ENCODE assay signal across 6 cellular contexts in the genomic region with DNA sequence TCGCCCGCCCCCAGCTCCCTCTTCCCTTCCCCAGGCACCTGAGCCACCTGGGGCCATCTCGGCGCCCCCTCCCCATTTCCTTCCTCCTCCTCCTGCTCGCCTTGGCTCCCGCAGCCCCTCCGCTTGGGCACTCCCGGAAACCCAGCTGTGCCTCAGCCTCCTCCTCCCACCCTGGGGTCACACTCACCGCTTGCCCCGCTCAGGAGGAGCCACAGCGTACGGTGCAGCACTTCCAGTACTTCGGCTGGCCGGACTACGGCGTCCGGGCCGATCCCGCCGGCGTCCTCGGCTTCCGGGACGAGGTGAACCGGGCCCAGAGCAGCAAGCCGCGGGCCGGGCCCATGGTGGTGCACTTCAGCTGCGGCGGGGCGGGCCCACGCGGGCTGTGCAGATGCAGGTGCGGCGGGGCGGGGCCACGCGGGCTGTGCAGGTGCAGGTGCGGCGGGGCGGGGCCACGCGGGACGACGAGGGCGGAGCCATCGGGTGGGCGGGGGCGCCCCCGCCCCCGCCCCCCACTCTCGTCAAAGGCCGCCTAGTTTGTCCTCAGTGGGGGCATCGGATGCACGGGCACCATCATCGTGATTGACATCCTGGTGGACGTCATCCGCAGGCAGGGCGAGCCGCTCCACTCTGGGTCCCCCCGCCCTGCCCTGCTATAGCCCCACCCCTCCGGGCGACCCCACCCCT. TPM values are rescaled to one million over a fixed set of nuclear protein-coding genes. Genes with fewer than 3 reads are reported as not detected.
DNase-seq lines count a peak whose midpoint lies in the region; ATAC-seq and TF ChIP-seq lines count a peak whose summit lies in the region.

No MANE protein-coding gene starts in this region.

- H3K4me3 ChIP-seq in astrocyte of the spinal cord (ENCODE audit: low read depth, low read length) (peak overlapping the region; percentile 61), neural progenitor cell (peak overlapping the region; percentile 54), aorta (ENCODE audit: low read length in 2 of 2) (peak overlapping the region in 1 of 2 donors; percentile 28)

- H3K27me3 Mint-ChIP-seq in neural progenitor cell (ENCODE audit: insufficient read depth, low read depth) = peaks cover 6% of the 10 kb centered on the region

- no peak overlapping the region for H2AFZ ChIP-seq in neural progenitor cell (replicated peaks)

- H3K79me2 ChIP-seq in neural progenitor cell (ENCODE audit: low read depth) = no peaks in the 10 kb centered on the region

- no peaks in the 10 kb centered on the region for H3K36me3 Mint-ChIP-seq in neural progenitor cell

- H3K27ac ChIP-seq in neural progenitor cell (no peak overlapping the region), aorta (ENCODE audit: low read depth in 1 of 2, low read length in 2 of 2) (no peak overlapping the region)

- H3F3A ChIP-seq in neural progenitor cell (ENCODE audit: low read depth) = peaks cover 24% of the 10 kb centered on the region

- H3K36me3 ChIP-seq in neural progenitor cell (no peaks in the 10 kb centered on the region), aorta (ENCODE audit: control insufficient read depth in 1 of 2, insufficient read depth in 2 of 2, low read length in 1 of 2) (no peaks in the 10 kb centered on the region)

- intact Hi-C loops in aorta (cut with DNase I) = loop anchor here (5.0 to 10.0 kb wide), 2 partner anchors 86 to 164 kb away; a partner anchor contains a TSS

- H3K9me3 ChIP-seq in neural progenitor cell (ENCODE audit: low read depth) (no peaks in the 10 kb centered on the region), aorta (ENCODE audit: control insufficient read depth, low read length) (no peaks in the 10 kb centered on the region)

- no peak overlapping the region for H3K27ac Mint-ChIP-seq in neural progenitor cell

- no peaks in the 10 kb centered on the region for H3K9me3 Mint-ChIP-seq in neural progenitor cell

- H3K4me3 Mint-ChIP-seq in neural progenitor cell = peak overlapping the region; percentile 79

- peaks cover 16% of the 10 kb centered on the region for H3K4me1 Mint-ChIP-seq in neural progenitor cell

- no peak overlapping the region for H3K9ac ChIP-seq in neural progenitor cell

- WGBS in aorta, 2 donors = 4% methylated on average over 43 to 63 of the region's 63 CpGs

- H3K4me2 ChIP-seq in neural progenitor cell = peak overlapping the region; percentile 77

- DNase-seq in COR-L47 (lab: John Stamatoyannopoulos, UW) (peak; percentile 61), NCI-H146 (lab: John Stamatoyannopoulos, UW) (peak; percentile 66), astrocyte of the spinal cord (ENCODE audit: low read depth, low spot score) (no peak), neural progenitor cell (ENCODE audit: low spot score) (peak; percentile 52), A172 (ENCODE audit: low spot score) (no peak), aorta (no peak)

- ATAC-seq in aorta (ENCODE audit: low FRiP score) = no peak

- H3K27me3 ChIP-seq in neural progenitor cell (peaks cover 74% of the 10 kb centered on the region), aorta (ENCODE audit: control insufficient read depth in 1 of 2, insufficient read depth in 2 of 2, low read length in 1 of 2) (no peaks in the 10 kb centered on the region)

- no peaks in the 10 kb centered on the region for H3K4me1 ChIP-seq in neural progenitor cell
- no peaks in the 10 kb centered on the region for H3K4me1 ChIP-seq in aorta (ENCODE audit: control insufficient read depth in 1 of 2, insufficient read depth in 2 of 2, low read length in 2 of 2)

- peaks cover 16% of the 10 kb centered on the region for H4K20me1 ChIP-seq in neural progenitor cell (ENCODE audit: low read depth)

- in situ Hi-C loops in astrocyte of the spinal cord (cut with HindIII; ENCODE audit: low sequenced_read_pairs) = no loop called here

- TF ChIP-seq CTCF in astrocyte of the spinal cord (IDR thresholded peaks at IDR 0.05; ENCODE audit: low read depth, low read length) (no peak), neural progenitor cell (IDR thresholded peaks at IDR 0.05) (no peak)

RNA-seq across cellular contexts. Expression of a gene that starts 5.6 kb away (rescaled TPM):
- total RNA-seq in neural progenitor cell (ENCODE audit: low replicate concordance) (not detected in 2 replicates), aorta (not detected)
- total RNA-seq in A172 (2014; rRNA removed; shearing (Covaris generic)) = not detected in 2 replicates
- polyA plus RNA-seq in aorta = not detected

RNA-seq across cellular contexts. Expression of a gene that starts 47.4 kb away (rescaled TPM):
- total RNA-seq in neural progenitor cell (ENCODE audit: low replicate concordance) (8.0 and 24.0 TPM in 2 replicates), aorta (10 to 100 TPM in 1 of 2 donors, 1 to 10 TPM in 1; 9.3 to 13.6 TPM)
- 8.2 and 10.0 TPM in 2 replicates for total RNA-seq in A172 (2014; rRNA removed; shearing (Covaris generic))
- 10 to 100 TPM in 1 of 2 donors, 1 to 10 TPM in 1; 4.0 to 35.4 TPM for polyA plus RNA-seq in aorta

RNA-seq across cellular contexts. Expression of a gene that starts 48.6 kb away (rescaled TPM):
- total RNA-seq in neural progenitor cell (ENCODE audit: low replicate concordance) (34.1 and 142 TPM in 2 replicates), aorta (10 to 100 TPM; 25.1 to 38.6 TPM)
- 107 and 115 TPM in 2 replicates for total RNA-seq in A172 (2014; rRNA removed; shearing (Covaris generic))
- polyA plus RNA-seq in aorta = 10 to 100 TPM in 1 of 2 donors, 1 to 10 TPM in 1; 4.3 to 20.1 TPM

RNA-seq across cellular contexts. Expression of a gene that starts 55.2 kb away (rescaled TPM):
- total RNA-seq in neural progenitor cell (ENCODE audit: low replicate concordance) (22.4 and 33.6 TPM in 2 replicates), aorta (10 to 100 TPM; 34.4 to 40.8 TPM)
- total RNA-seq in A172 (2014; rRNA removed; shearing (Covaris generic)) = 63.5 and 100.0 TPM in 2 replicates
- 100 to 1,000 TPM in 1 of 2 donors, 10 to 100 TPM in 1; 79.5 to 104 TPM for polyA plus RNA-seq in aorta

Comparison
In these comparisons a context has a peak if more than half of its experiments do, and no peak if none do; other contexts are left out.
1. DNase-seq: peak in COR-L47 (single experiment), NCI-H146 (single experiment) and neural progenitor cell (single experiment); none in astrocyte of the spinal cord (single experiment), A172 (single experiment) and aorta (0 of 2).